ENCODE assay signal across 2 cellular contexts in the genomic region with DNA sequence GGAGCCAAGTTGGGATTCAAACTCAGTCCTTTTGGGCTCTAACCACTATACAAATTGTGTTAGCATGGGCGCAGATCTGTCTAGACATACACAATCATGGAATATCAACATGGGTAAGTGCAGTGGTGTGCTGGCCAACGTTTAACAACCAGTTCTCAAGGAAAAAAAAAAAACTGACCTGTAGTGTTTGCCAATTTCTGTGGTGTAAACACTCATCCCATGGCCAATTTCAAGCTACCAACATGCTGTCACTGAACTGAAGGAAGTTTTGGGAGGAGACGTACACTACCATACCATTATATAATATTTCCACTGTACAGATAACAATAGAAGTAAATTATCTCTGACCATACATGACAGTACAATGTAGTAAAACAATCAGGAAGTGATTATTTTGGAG.
TF ChIP-seq lines count a peak whose summit lies in the region.

No MANE protein-coding gene starts in this region.

TF ChIP-seq in K562, 482 proteins besides CTCF, POLR2A, EP300 and RAD21 (continues in another document):
- TF ChIP-seq RFX5 (IDR thresholded peaks at IDR 0.05; ENCODE audit: low read depth, low read length) (0 out of 2 replicates have a peak, but pooled peaks have one; percentile 27), ELF2 (CRISPR knock-in tag; IDR thresholded peaks at IDR 0.05) (no peak), RB1 (IDR thresholded peaks at IDR 0.05; ENCODE audit: low read depth) (no peak), GTF2E2 (tag; IDR thresholded peaks at IDR 0.05) (no peak), ZNF586 (CRISPR knock-in tag; conservative IDR thresholded peaks at IDR 0.05) (no peak), HDAC3 (IDR thresholded peaks at IDR 0.05; ENCODE audit: borderline replicate concordance, partially characterized antibody) (no peak), MYC (IDR thresholded peaks at IDR 0.05; ENCODE audit: low read depth, low read length) (0 out of 2 replicates have a peak, but pooled peaks have one; percentile 10), MYC (CRISPR knock-in tag; IDR thresholded peaks at IDR 0.05; ENCODE audit: borderline replicate concordance, low read depth) (no peak), MTA1 (IDR thresholded peaks at IDR 0.05; ENCODE audit: borderline replicate concordance) (no peak), FOXJ3 (CRISPR knock-in tag; IDR thresholded peaks at IDR 0.05) (no peak), RFX1 (IDR thresholded peaks at IDR 0.05) (no peak), POLR2AphosphoS2 (IDR thresholded peaks at IDR 0.05; ENCODE audit: low read length) (no peak), ZNF124 (CRISPR knock-in tag; IDR thresholded peaks at IDR 0.05) (no peak), CTBP1 (IDR thresholded peaks at IDR 0.05; ENCODE audit: borderline replicate concordance) (no peak), TEAD4 (IDR thresholded peaks at IDR 0.05; ENCODE audit: low read length) (no peak), TEAD4 (CRISPR knock-in tag; IDR thresholded peaks at IDR 0.05; ENCODE audit: borderline replicate concordance) (no peak), L3MBTL2 (IDR thresholded peaks at IDR 0.05) (no peak), ZBTB1 (CRISPR knock-in tag; IDR thresholded peaks at IDR 0.05; ENCODE audit: borderline replicate concordance, low read depth) (no peak), RUNX1 (IDR thresholded peaks at IDR 0.05; ENCODE audit: low read depth) (no peak), MEIS2 (IDR thresholded peaks at IDR 0.05; ENCODE audit: partially characterized antibody) (no peak), RBM39 (optimal IDR thresholded peaks at IDR 0.05; ENCODE audit: low read depth, low read length) (no peak), NR1H2 (CRISPR knock-in tag; IDR thresholded peaks at IDR 0.05) (no peak)
- TF ChIP-seq, protein P1, sequence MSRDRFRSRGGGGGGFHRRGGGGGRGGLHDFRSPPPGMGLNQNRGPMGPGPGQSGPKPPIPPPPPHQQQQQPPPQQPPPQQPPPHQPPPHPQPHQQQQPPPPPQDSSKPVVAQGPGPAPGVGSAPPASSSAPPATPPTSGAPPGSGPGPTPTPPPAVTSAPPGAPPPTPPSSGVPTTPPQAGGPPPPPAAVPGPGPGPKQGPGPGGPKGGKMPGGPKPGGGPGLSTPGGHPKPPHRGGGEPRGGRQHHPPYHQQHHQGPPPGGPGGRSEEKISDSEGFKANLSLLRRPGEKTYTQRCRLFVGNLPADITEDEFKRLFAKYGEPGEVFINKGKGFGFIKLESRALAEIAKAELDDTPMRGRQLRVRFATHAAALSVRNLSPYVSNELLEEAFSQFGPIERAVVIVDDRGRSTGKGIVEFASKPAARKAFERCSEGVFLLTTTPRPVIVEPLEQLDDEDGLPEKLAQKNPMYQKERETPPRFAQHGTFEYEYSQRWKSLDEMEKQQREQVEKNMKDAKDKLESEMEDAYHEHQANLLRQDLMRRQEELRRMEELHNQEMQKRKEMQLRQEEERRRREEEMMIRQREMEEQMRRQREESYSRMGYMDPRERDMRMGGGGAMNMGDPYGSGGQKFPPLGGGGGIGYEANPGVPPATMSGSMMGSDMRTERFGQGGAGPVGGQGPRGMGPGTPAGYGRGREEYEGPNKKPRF (IDR thresholded peaks at IDR 0.05; ENCODE audit: low read depth, low read length) = no peak
- TF ChIP-seq, protein P2, sequence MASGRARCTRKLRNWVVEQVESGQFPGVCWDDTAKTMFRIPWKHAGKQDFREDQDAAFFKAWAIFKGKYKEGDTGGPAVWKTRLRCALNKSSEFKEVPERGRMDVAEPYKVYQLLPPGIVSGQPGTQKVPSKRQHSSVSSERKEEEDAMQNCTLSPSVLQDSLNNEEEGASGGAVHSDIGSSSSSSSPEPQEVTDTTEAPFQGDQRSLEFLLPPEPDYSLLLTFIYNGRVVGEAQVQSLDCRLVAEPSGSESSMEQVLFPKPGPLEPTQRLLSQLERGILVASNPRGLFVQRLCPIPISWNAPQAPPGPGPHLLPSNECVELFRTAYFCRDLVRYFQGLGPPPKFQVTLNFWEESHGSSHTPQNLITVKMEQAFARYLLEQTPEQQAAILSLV (tag; IDR thresholded peaks at IDR 0.05) = no peak
- TF ChIP-seq, protein P3, sequence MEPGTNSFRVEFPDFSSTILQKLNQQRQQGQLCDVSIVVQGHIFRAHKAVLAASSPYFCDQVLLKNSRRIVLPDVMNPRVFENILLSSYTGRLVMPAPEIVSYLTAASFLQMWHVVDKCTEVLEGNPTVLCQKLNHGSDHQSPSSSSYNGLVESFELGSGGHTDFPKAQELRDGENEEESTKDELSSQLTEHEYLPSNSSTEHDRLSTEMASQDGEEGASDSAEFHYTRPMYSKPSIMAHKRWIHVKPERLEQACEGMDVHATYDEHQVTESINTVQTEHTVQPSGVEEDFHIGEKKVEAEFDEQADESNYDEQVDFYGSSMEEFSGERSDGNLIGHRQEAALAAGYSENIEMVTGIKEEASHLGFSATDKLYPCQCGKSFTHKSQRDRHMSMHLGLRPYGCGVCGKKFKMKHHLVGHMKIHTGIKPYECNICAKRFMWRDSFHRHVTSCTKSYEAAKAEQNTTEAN (CRISPR knock-in tag; IDR thresholded peaks at IDR 0.05) = 0 out of 2 replicates have a peak, but pooled peaks have one; percentile 32
- TF ChIP-seq, protein P4, sequence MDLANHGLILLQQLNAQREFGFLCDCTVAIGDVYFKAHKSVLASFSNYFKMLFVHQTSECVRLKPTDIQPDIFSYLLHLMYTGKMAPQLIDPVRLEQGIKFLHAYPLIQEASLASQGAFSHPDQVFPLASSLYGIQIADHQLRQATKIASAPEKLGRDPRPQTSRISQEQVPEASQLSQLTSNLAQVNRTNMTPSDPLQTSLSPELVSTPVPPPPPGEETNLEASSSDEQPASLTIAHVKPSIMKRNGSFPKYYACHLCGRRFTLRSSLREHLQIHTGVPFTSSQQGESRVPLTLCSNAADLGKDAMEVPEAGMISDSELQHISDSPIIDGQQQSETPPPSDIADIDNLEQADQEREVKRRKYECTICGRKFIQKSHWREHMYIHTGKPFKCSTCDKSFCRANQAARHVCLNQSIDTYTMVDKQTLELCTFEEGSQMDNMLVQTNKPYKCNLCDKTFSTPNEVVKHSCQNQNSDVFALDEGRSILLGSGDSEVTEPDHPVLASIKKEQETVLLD (IDR thresholded peaks at IDR 0.05) = no peak

TF ChIP-seq in liver, 16 proteins besides CTCF, POLR2A, EP300 and RAD21:
- TF ChIP-seq NR2F2 (IDR thresholded peaks at IDR 0.05) (no peak), TAF1 (conservative IDR thresholded peaks at IDR 0.05) (no peak), EGR1 (IDR thresholded peaks at IDR 0.05; ENCODE audit: low read depth in 2 of 2) (no peak), HNF4A (conservative IDR thresholded peaks at IDR 0.05) (no peak), HNF4G (IDR thresholded peaks at IDR 0.05) (no peak)
- TF ChIP-seq, protein P5, sequence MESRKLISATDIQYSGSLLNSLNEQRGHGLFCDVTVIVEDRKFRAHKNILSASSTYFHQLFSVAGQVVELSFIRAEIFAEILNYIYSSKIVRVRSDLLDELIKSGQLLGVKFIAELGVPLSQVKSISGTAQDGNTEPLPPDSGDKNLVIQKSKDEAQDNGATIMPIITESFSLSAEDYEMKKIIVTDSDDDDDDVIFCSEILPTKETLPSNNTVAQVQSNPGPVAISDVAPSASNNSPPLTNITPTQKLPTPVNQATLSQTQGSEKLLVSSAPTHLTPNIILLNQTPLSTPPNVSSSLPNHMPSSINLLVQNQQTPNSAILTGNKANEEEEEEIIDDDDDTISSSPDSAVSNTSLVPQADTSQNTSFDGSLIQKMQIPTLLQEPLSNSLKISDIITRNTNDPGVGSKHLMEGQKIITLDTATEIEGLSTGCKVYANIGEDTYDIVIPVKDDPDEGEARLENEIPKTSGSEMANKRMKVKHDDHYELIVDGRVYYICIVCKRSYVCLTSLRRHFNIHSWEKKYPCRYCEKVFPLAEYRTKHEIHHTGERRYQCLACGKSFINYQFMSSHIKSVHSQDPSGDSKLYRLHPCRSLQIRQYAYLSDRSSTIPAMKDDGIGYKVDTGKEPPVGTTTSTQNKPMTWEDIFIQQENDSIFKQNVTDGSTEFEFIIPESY (IDR thresholded peaks at IDR 0.05) = peak; percentile 19
TF ChIP-seq in liver: peak in this region for 1.
